In genomic region chr2:121705390-121705789, GRCh38 we compare ENCODE assay signal across 24 cellular contexts. TPM values are rescaled to one million over a fixed set of nuclear protein-coding genes. Genes with fewer than 3 reads are reported as not detected.
A peak's percentile ranks its signal among the peaks of the same experiment; 100 is the strongest.
DNase-seq lines count a peak whose midpoint lies in the region; ATAC-seq, FAIRE-seq and TF ChIP-seq lines count a peak whose summit lies in the region.
"Had no signal": no experiment of that assay in that cellular context is flagged by ENCODE, and none has a peak within 500 bp of the region (broad histone marks: within the 10 kb centered on the region; RNA-seq: fewer than 3 reads in every experiment).

No MANE protein-coding gene starts in this region.

- peak overlapping the region; percentile 52 for H3K27ac Mint-ChIP-seq in endothelial cell (ENCODE audit: unreplicated experiment)
- no peak overlapping the region for H3K27ac Mint-ChIP-seq in activated naive CD8-positive, alpha-beta T cell treated with anti-CD3 and anti-CD28 coated beads, Interleukin-2, amount 50 U/mL, for 24 hours

- no peak for TF ChIP-seq RAD21 in K562 (CRISPR knock-in tag; conservative IDR thresholded peaks at IDR 0.05 in 1 of 2, IDR thresholded peaks at IDR 0.05 in 1 of 2)

- CTCF ChIA-PET in K562 (lab: Yijun Ruan, JAX; ENCODE audit: low intra/inter-chr PET ratio) = no interaction called here

- WGBS in K562 (ENCODE audit: insufficient coverage, low coverage, missing lambda C conversion rate) = 38% methylated on average over 8 of the region's 8 CpGs
- WGBS in hepatocyte (ENCODE audit: low lambda C conversion rate, missing lambda C conversion rate) = 86% methylated on average over 8 of the region's 8 CpGs

- H3K9me3 Mint-ChIP-seq in endothelial cell (ENCODE audit: unreplicated experiment) = no peaks in the 10 kb centered on the region
- no peaks in the 10 kb centered on the region for H3K9me3 Mint-ChIP-seq in activated T-cell treated with anti-CD3 and anti-CD28 coated beads, Interleukin-2, amount 50 U/mL, for 4 hours
- no peaks in the 10 kb centered on the region for H3K9me3 Mint-ChIP-seq in activated naive CD8-positive, alpha-beta T cell treated with anti-CD3 and anti-CD28 coated beads, Interleukin-2, amount 50 U/mL, for 24 hours

- no peaks in the 10 kb centered on the region for H3K36me3 ChIP-seq in BLaER1 treated with 17β-estradiol and CSF1 and Interleukin-3, amounts not matched to agents 10 nM and 100 nM
- H3K36me3 ChIP-seq in K562 (ENCODE audit: control insufficient read depth, insufficient read depth, low read length) (no peaks in the 10 kb centered on the region), hepatocyte (replicated peaks; ENCODE audit: insufficient read depth, low read depth) (no peaks in the 10 kb centered on the region)
- H3K36me3 ChIP-seq: BE2C, MG63 had no signal

- H3K4me3 Mint-ChIP-seq in endothelial cell (ENCODE audit: unreplicated experiment) = no peak overlapping the region
- no peak overlapping the region for H3K4me3 Mint-ChIP-seq in activated T-cell treated with anti-CD3 and anti-CD28 coated beads, Interleukin-2, amount 50 U/mL, for 4 hours
- H3K4me3 Mint-ChIP-seq in activated naive CD8-positive, alpha-beta T cell treated with anti-CD3 and anti-CD28 coated beads, Interleukin-2, amount 50 U/mL, for 24 hours = no peak overlapping the region

- no TSS peak for BruUV-seq in K562 (replicated peaks; lab: Mats Ljungman, UMichigan)

- intact Hi-C loops in K562 (cut with micrococcal nuclease) = no loop called here
- intact Hi-C loops in posterior vena cava (cut with DNase I) = loop anchor here in 1 of 2 donors (10.0 kb wide), 1 partner anchor 171 kb away; the partner anchor contains the start of gene RNU4ATAC

- peak overlapping the region in 9 of 11 experiments; percentile 6 to 66 (median 50); a peak in 17 of 22 replicates for H3K4me2 ChIP-seq in BLaER1 treated with 17β-estradiol and CSF1 and Interleukin-3, amounts not matched to agents 10 nM and 100 nM
- H3K4me2 ChIP-seq in K562 (ENCODE audit: insufficient read depth, low read length) = no peak overlapping the region
- H3K4me2 ChIP-seq in hepatocyte = no peak overlapping the region
- H3K4me2 ChIP-seq: SK-N-SH had no signal

- H3K9me3 ChIP-seq in BLaER1 treated with 17β-estradiol and CSF1 and Interleukin-3, amounts not matched to agents 10 nM and 100 nM (replicated peaks in 1 of 11) = no peaks in the 10 kb centered on the region
- H3K9me3 ChIP-seq in K562 (replicated peaks; ENCODE audit: control insufficient read depth, insufficient read depth, low read depth, low read length) = no peaks in the 10 kb centered on the region
- H3K9me3 ChIP-seq in hepatocyte (ENCODE audit: low read depth) = no peaks in the 10 kb centered on the region
- H3K9me3 ChIP-seq: BE2C, MG63, SK-N-SH had no signal

- H3K9ac ChIP-seq in BLaER1 treated with 17β-estradiol and CSF1 and Interleukin-3, amounts not matched to agents 10 nM and 100 nM = no peak overlapping the region
- H3K9ac ChIP-seq in K562 (ENCODE audit: insufficient read depth in 1 of 2, low read depth in 2 of 2, low read length in 2 of 2) = peak overlapping the region in 1 of 2 experiments; percentile 22; a peak in 1 of 4 replicates
- H3K9ac ChIP-seq: SK-N-SH had no signal

- no peak for TF ChIP-seq POLR2A in K562 (conservative IDR thresholded peaks at IDR 0.05)

- no peaks in the 10 kb centered on the region for H3K27me3 ChIP-seq in BLaER1 treated with 17β-estradiol and CSF1 and Interleukin-3, amounts not matched to agents 10 nM and 100 nM
- H3K27me3 ChIP-seq in K562 (ENCODE audit: control insufficient read depth in 2 of 2, insufficient read depth in 2 of 2, low read length in 2 of 2) = peaks cover 3 to 6% of the 10 kb centered on the region in 2 experiments; a peak in 2 of 5 replicates
- H3K27me3 ChIP-seq in hepatocyte = no peaks in the 10 kb centered on the region
- H3K27me3 ChIP-seq: BE2C, MG63 had no signal

- TF ChIP-seq CTCF in K562 (IDR thresholded peaks at IDR 0.05 in 2 of 3, conservative IDR thresholded peaks at IDR 0.05 in 1 of 3; ENCODE audit: insufficient read depth in 2 of 3, low read depth in 1 of 3, low read length in 3 of 3) (no peak), endothelial cell (IDR thresholded peaks at IDR 0.05; ENCODE audit: unreplicated experiment) (no peak), hepatocyte (IDR thresholded peaks at IDR 0.05; ENCODE audit: poor library complexity) (no peak)

- peaks cover 2% of the 10 kb centered on the region for H3K27me3 Mint-ChIP-seq in endothelial cell (ENCODE audit: unreplicated experiment)
- H3K27me3 Mint-ChIP-seq in activated T-cell treated with anti-CD3 and anti-CD28 coated beads, Interleukin-2, amount 50 U/mL, for 4 hours (ENCODE audit: low read depth) = no peaks in the 10 kb centered on the region
- no peaks in the 10 kb centered on the region for H3K27me3 Mint-ChIP-seq in activated naive CD8-positive, alpha-beta T cell treated with anti-CD3 and anti-CD28 coated beads, Interleukin-2, amount 50 U/mL, for 24 hours

- H3K36me3 Mint-ChIP-seq in endothelial cell (ENCODE audit: low read depth, unreplicated experiment) = peaks cover 4% of the 10 kb centered on the region
- no peaks in the 10 kb centered on the region for H3K36me3 Mint-ChIP-seq in activated T-cell treated with anti-CD3 and anti-CD28 coated beads, Interleukin-2, amount 50 U/mL, for 4 hours (ENCODE audit: insufficient read depth)
- no peaks in the 10 kb centered on the region for H3K36me3 Mint-ChIP-seq in activated naive CD8-positive, alpha-beta T cell treated with anti-CD3 and anti-CD28 coated beads, Interleukin-2, amount 50 U/mL, for 24 hours (ENCODE audit: low read depth)
- H3K36me3 Mint-ChIP-seq: CD4-positive, CD25-positive, alpha-beta regulatory T cell had no signal

- in situ Hi-C loops in K562 (cut with MboI) = no loop called here

- H3K4me1 Mint-ChIP-seq in endothelial cell (ENCODE audit: unreplicated experiment) = peaks cover 9% of the 10 kb centered on the region
- H3K4me1 Mint-ChIP-seq in activated T-cell treated with anti-CD3 and anti-CD28 coated beads, Interleukin-2, amount 50 U/mL, for 4 hours (ENCODE audit: low read depth) = peaks cover 16% of the 10 kb centered on the region
- H3K4me1 Mint-ChIP-seq in activated naive CD8-positive, alpha-beta T cell treated with anti-CD3 and anti-CD28 coated beads, Interleukin-2, amount 50 U/mL, for 24 hours = peaks cover 20% of the 10 kb centered on the region

- H3K79me2 ChIP-seq in K562 (ENCODE audit: control insufficient read depth, insufficient read depth, low read length) (no peaks in the 10 kb centered on the region), hepatocyte (no peaks in the 10 kb centered on the region)

- DNase-seq in K562 (ENCODE audit: extremely low read depth in 1 of 4, low spot score in 3 of 4) (no peak), endothelial cell (ENCODE audit: low spot score) (no peak), posterior vena cava (ENCODE audit: low spot score) (peak; percentile 26), hepatocyte (ENCODE audit: low spot score) (no peak)
- DNase-seq in activated T-cell treated with anti-CD3 and anti-CD28 coated beads, Interleukin-2, amount 50 U/mL, for 4 hours = no peak
- DNase-seq in activated naive CD8-positive, alpha-beta T cell treated with anti-CD3 and anti-CD28 coated beads, Interleukin-2, amount 50 U/mL, for 24 hours = no peak
- DNase-seq: 8988T; ACHN; BE2C; CD4-positive, CD25-positive, alpha-beta regulatory T cell; GOT3; KBM-7; MG63; NCI-H1105 treated with DMSO at 0.1 percent for 48 hours; NCI-H2029; NCI-H446 treated with DMSO at 0.1 percent for 48 hours; NCI-H526; NCI-H82; NK-92 treated with Interleukin-12 subunit alpha and Interleukin-12 subunit beta, amount 100 ng/mL, for 24 hours; PC-3; SK-N-SH had no signal

- no peaks in the 10 kb centered on the region for H4K20me1 ChIP-seq in BLaER1 treated with 17β-estradiol and CSF1 and Interleukin-3, amounts not matched to agents 10 nM and 100 nM
- H4K20me1 ChIP-seq in K562 (replicated peaks; ENCODE audit: control insufficient read depth, insufficient read depth, low read length) (no peaks in the 10 kb centered on the region), hepatocyte (ENCODE audit: insufficient read depth, poor library complexity, severe bottlenecking) (no peaks in the 10 kb centered on the region)

- peaks cover 17 to 68% (median 53%) of the 10 kb centered on the region in 10 experiments for H3K4me1 ChIP-seq in BLaER1 treated with 17β-estradiol and CSF1 and Interleukin-3, amounts not matched to agents 10 nM and 100 nM
- H3K4me1 ChIP-seq in K562 (replicated peaks in 1 of 2; ENCODE audit: control insufficient read depth in 2 of 2, insufficient read depth in 2 of 2, low read length in 2 of 2) (peaks cover 3 to 13% of the 10 kb centered on the region in 2 experiments), hepatocyte (ENCODE audit: insufficient read depth) (peaks cover 6% of the 10 kb centered on the region)
- H3K4me1 ChIP-seq: BE2C had no signal

- no peak overlapping the region for H3K4me3 ChIP-seq in BLaER1 treated with 17β-estradiol and CSF1 and Interleukin-3, amounts not matched to agents 10 nM and 100 nM
- H3K4me3 ChIP-seq in K562 (no peak overlapping the region), hepatocyte (no peak overlapping the region)
- H3K4me3 ChIP-seq: MG63 had no signal

- peak; percentile 15; the same call in 1 of the 3 replicates for ATAC-seq in K562
- no peak for ATAC-seq in GM21360 (IDR thresholded peaks at IDR 0.05; ENCODE audit: unreplicated experiment)
- ATAC-seq in activated T-cell treated with anti-CD3 and anti-CD28 coated beads, Interleukin-2, amount 50 U/mL, for 4 hours = no peak
- ATAC-seq in activated naive CD8-positive, alpha-beta T cell treated with anti-CD3 and anti-CD28 coated beads, Interleukin-2, amount 50 U/mL, for 24 hours = no peak
- ATAC-seq: PC-3 had no signal

- no peak for TF ChIP-seq EP300 in K562 (IDR thresholded peaks at IDR 0.05; ENCODE audit: low read length)

- POLR2A ChIA-PET in K562 (lab: Yijun Ruan, JAX) = no interaction called here

- H2AFZ ChIP-seq in K562 (ENCODE audit: low read depth, low read length) = peak overlapping the region; percentile 78
- H2AFZ ChIP-seq in hepatocyte = no peak overlapping the region

- no peak for FAIRE-seq in K562 (lab: Jason Lieb, UNC)
- FAIRE-seq: D721Med had no signal

- no peaks in the 10 kb centered on the region for H3K9me2 ChIP-seq in hepatocyte (replicated peaks; ENCODE audit: insufficient read depth)
- H3K9me2 ChIP-seq: SK-N-SH had no signal

- H3K27ac ChIP-seq in BLaER1 treated with 17β-estradiol and CSF1 and Interleukin-3, amounts not matched to agents 10 nM and 100 nM = peak overlapping the region in 7 of 11 experiments; percentile 16 to 52 (median 41); a peak in 11 of 22 replicates
- H3K27ac ChIP-seq in K562 (ENCODE audit: extremely low read depth, low read depth, low read length) = no peak overlapping the region
- H3K27ac ChIP-seq in hepatocyte = no peak overlapping the region

- H3K9me1 ChIP-seq in K562 (ENCODE audit: control insufficient read depth, insufficient read depth, low read length) = peaks cover 2% of the 10 kb centered on the region

RNA-seq across cellular contexts. Expression of gene NIFK, which starts 31.3 kb away (rescaled TPM):
- total RNA-seq in K562 (2011; cell fraction: chromatin; rRNA removed; ENCODE audit: low replicate concordance) = 40.5 and 65.8 TPM in 2 replicates
- total RNA-seq in K562 (2011; cell fraction: nucleolus; rRNA removed) = 24.2 and 27.4 TPM in 2 replicates
- total RNA-seq in K562 (2011; cell fraction: nucleoplasm; rRNA removed) = 31.9 and 45.0 TPM in 2 replicates
- total RNA-seq in K562 (2014; rRNA removed) (114 and 123 TPM in 2 replicates), K562 (2014; rRNA removed; fragmentation: Illumina TruSeq; extraction: Trizol) (183 and 218 TPM in 2 replicates), K562 (2015; rRNA removed; fragmentation: Illumina TruSeq; extraction: Trizol) (227 and 257 TPM in 2 replicates), K562 (2021) (126 and 136 TPM in 2 replicates), endothelial cell (ENCODE audit: unreplicated experiment) (153 TPM), posterior vena cava (10 to 100 TPM; 32.1 to 45.8 TPM), hepatocyte (53.6 and 85.7 TPM in 2 replicates)
- polyA plus RNA-seq in K562 (2011; rRNA removed) (39.6 and 60.2 TPM in 2 replicates), K562 (2014; fragmentation: Illumina TruSeq; extraction: Trizol) (237 and 426 TPM in 2 replicates), K562 (2014; fragmentation: Nextera tagmentation; extraction: Ambion mirVana) (100 to 1,000 TPM; 191 to 223 TPM), K562 (2014; rRNA removed) (92.9 and 137 TPM in 2 replicates), hepatocyte (54.6 and 64.5 TPM in 2 replicates)
- 11.3 and 24.4 TPM in 2 replicates for polyA plus RNA-seq in K562 (2011; cell fraction: cytosol; rRNA removed)
- 16.2 and 19.6 TPM in 2 replicates for polyA plus RNA-seq in K562 (2011; cell fraction: nucleus; rRNA removed)
- polyA plus RNA-seq in K562 (2012) = 60.1 and 72.9 TPM in 2 replicates
- 33.5 and 35.2 TPM in 2 replicates for polyA minus RNA-seq in K562 (2011; rRNA and poly(A)+ RNA removed)
- 14.6 and 19.8 TPM in 2 replicates for polyA minus RNA-seq in K562 (2011; cell fraction: cytosol; rRNA and poly(A)+ RNA removed)
- polyA minus RNA-seq in K562 (2011; cell fraction: nucleus; rRNA and poly(A)+ RNA removed) = 13.3 and 18.7 TPM in 2 replicates
- total RNA-seq in activated T-cell treated with anti-CD3 and anti-CD28 coated beads, Interleukin-2, amount 50 U/mL, for 4 hours = 100 to 1,000 TPM; 198 to 247 (median 209) TPM

RNA-seq across cellular contexts. Expression of gene TSN, which starts 50.1 kb away (rescaled TPM):
- total RNA-seq in K562 (2011; cell fraction: chromatin; rRNA removed; ENCODE audit: low replicate concordance) = 34.6 and 59.5 TPM in 2 replicates
- total RNA-seq in K562 (2011; cell fraction: nucleolus; rRNA removed) = 27.5 and 32.0 TPM in 2 replicates
- total RNA-seq in K562 (2011; cell fraction: nucleoplasm; rRNA removed) = 53.5 and 77.3 TPM in 2 replicates
- total RNA-seq in K562 (2014; rRNA removed) (61.1 and 63.2 TPM in 2 replicates), K562 (2014; rRNA removed; fragmentation: Illumina TruSeq; extraction: Trizol) (101 and 110 TPM in 2 replicates), K562 (2015; rRNA removed; fragmentation: Illumina TruSeq; extraction: Trizol) (82.8 and 87.0 TPM in 2 replicates), K562 (2021) (87.8 and 95.2 TPM in 2 replicates), endothelial cell (ENCODE audit: unreplicated experiment) (264 TPM), posterior vena cava (10 to 100 TPM; 43.8 to 49.5 TPM), hepatocyte (55.2 and 63.2 TPM in 2 replicates)
- polyA plus RNA-seq in K562 (2011; rRNA removed) (83.7 and 128 TPM in 2 replicates), K562 (2014; fragmentation: Illumina TruSeq; extraction: Trizol) (74.5 and 79.4 TPM in 2 replicates), K562 (2014; fragmentation: Nextera tagmentation; extraction: Ambion mirVana) (100 to 1,000 TPM; 142 to 152 TPM), K562 (2014; rRNA removed) (75.3 and 80.2 TPM in 2 replicates), hepatocyte (43.5 and 45.4 TPM in 2 replicates)
- 34.8 and 62.7 TPM in 2 replicates for polyA plus RNA-seq in K562 (2011; cell fraction: cytosol; rRNA removed)
- 22.7 and 26.1 TPM in 2 replicates for polyA plus RNA-seq in K562 (2011; cell fraction: nucleus; rRNA removed)
- 56.1 and 70.2 TPM in 2 replicates for polyA plus RNA-seq in K562 (2012)
- 63.4 and 80.3 TPM in 2 replicates for polyA minus RNA-seq in K562 (2011; rRNA and poly(A)+ RNA removed)
- 63.1 and 65.4 TPM in 2 replicates for polyA minus RNA-seq in K562 (2011; cell fraction: cytosol; rRNA and poly(A)+ RNA removed)
- 26.1 and 35.9 TPM in 2 replicates for polyA minus RNA-seq in K562 (2011; cell fraction: nucleus; rRNA and poly(A)+ RNA removed)
- 100 to 1,000 TPM in 1 of 3 donors, 10 to 100 TPM in 2; 93.3 to 108 (median 95.2) TPM for total RNA-seq in activated T-cell treated with anti-CD3 and anti-CD28 coated beads, Interleukin-2, amount 50 U/mL, for 4 hours

RNA-seq across cellular contexts. Expression of gene CLASP1, which starts 56.1 kb away (rescaled TPM):
- total RNA-seq in K562 (2011; cell fraction: chromatin; rRNA removed; ENCODE audit: low replicate concordance) = 121 and 224 TPM in 2 replicates
- 53.2 and 69.0 TPM in 2 replicates for total RNA-seq in K562 (2011; cell fraction: nucleolus; rRNA removed)
- 96.6 and 111 TPM in 2 replicates for total RNA-seq in K562 (2011; cell fraction: nucleoplasm; rRNA removed)
- total RNA-seq in K562 (2014; rRNA removed) (22.2 and 27.5 TPM in 2 replicates), K562 (2014; rRNA removed; fragmentation: Illumina TruSeq; extraction: Trizol) (25.7 and 28.2 TPM in 2 replicates), K562 (2015; rRNA removed; fragmentation: Illumina TruSeq; extraction: Trizol) (28.3 and 30.9 TPM in 2 replicates), K562 (2021) (38.3 and 40.3 TPM in 2 replicates), endothelial cell (ENCODE audit: unreplicated experiment) (95.1 TPM), posterior vena cava (10 to 100 TPM; 50.4 to 55.8 TPM), hepatocyte (45.9 and 68.0 TPM in 2 replicates)
- polyA plus RNA-seq in K562 (2011; rRNA removed) (8.5 and 10.3 TPM in 2 replicates), K562 (2014; fragmentation: Illumina TruSeq; extraction: Trizol) (17.3 and 18.0 TPM in 2 replicates), K562 (2014; fragmentation: Nextera tagmentation; extraction: Ambion mirVana) (1 to 10 TPM; 1.7 to 7.2 TPM), K562 (2014; rRNA removed) (20.2 and 20.7 TPM in 2 replicates), hepatocyte (18.9 and 20.1 TPM in 2 replicates)
- 4.5 and 7.0 TPM in 2 replicates for polyA plus RNA-seq in K562 (2011; cell fraction: cytosol; rRNA removed)
- 39.0 and 41.2 TPM in 2 replicates for polyA plus RNA-seq in K562 (2011; cell fraction: nucleus; rRNA removed)
- polyA plus RNA-seq in K562 (2012) = 17.5 and 22.9 TPM in 2 replicates
- 56.1 and 59.2 TPM in 2 replicates for polyA minus RNA-seq in K562 (2011; rRNA and poly(A)+ RNA removed)
- polyA minus RNA-seq in K562 (2011; cell fraction: cytosol; rRNA and poly(A)+ RNA removed) = 18.2 and 24.7 TPM in 2 replicates
- polyA minus RNA-seq in K562 (2011; cell fraction: nucleus; rRNA and poly(A)+ RNA removed) = 84.4 and 122 TPM in 2 replicates
- total RNA-seq in activated T-cell treated with anti-CD3 and anti-CD28 coated beads, Interleukin-2, amount 50 U/mL, for 4 hours = 10 to 100 TPM; 48.3 to 68.2 (median 63.2) TPM

Comparison
In these comparisons a context has a peak if more than half of its experiments do, and no peak if none do; other contexts are left out.
1. H3K27ac ChIP-seq: peak in BLaER1 treated with 17β-estradiol and CSF1 and Interleukin-3, amounts not matched to agents 10 nM and 100 nM (7 of 11); none in K562 (single experiment) and hepatocyte (single experiment).
2. H3K4me2 ChIP-seq: peak in BLaER1 treated with 17β-estradiol and CSF1 and Interleukin-3, amounts not matched to agents 10 nM and 100 nM (9 of 11); none in K562 (single experiment) and hepatocyte (single experiment).